14 cellular contexts compared by ENCODE assay signal in genomic region chr4:114326358-114326757, GRCh38.
DNase-seq lines count a peak whose midpoint lies in the region; ATAC-seq and TF ChIP-seq lines count a peak whose summit lies in the region.
"Had no signal": no experiment of that assay in that cellular context is flagged by ENCODE, and none has a peak within 500 bp of the region (broad histone marks: within the 10 kb centered on the region; RNA-seq: fewer than 3 reads in every experiment).

No MANE protein-coding gene starts in this region.

- H3K27ac ChIP-seq in VCaP, result peak overlapping the region; percentile 61
- H3K27ac ChIP-seq: A549, C4-2B had no signal

- no peaks in the 10 kb centered on the region for H3K36me3 Mint-ChIP-seq in endothelial cell (ENCODE audit: low read depth, unreplicated experiment)

- no peaks in the 10 kb centered on the region for H3K9me3 Mint-ChIP-seq in endothelial cell (ENCODE audit: unreplicated experiment)
- H3K9me3 Mint-ChIP-seq: CD4-positive, alpha-beta T cell; GM23338 had no signal

- no peak for ATAC-seq in HG02759 (IDR thresholded peaks at IDR 0.05; ENCODE audit: unreplicated experiment)
- no peak for ATAC-seq in HG03342 (IDR thresholded peaks at IDR 0.05; ENCODE audit: unreplicated experiment)
- ATAC-seq: A549, GM23338 had no signal

- no peaks in the 10 kb centered on the region for H3K27me3 Mint-ChIP-seq in endothelial cell (ENCODE audit: unreplicated experiment)

- DNase-seq in SK-N-DZ (ENCODE audit: low spot score) (peak; percentile 18), endothelial cell (ENCODE audit: low spot score) (no peak)
- no peak for DNase-seq in NK-92 treated with Interleukin-12 subunit alpha and Interleukin-12 subunit beta, amount 100 ng/mL, for 24 hours (lab: John Stamatoyannopoulos, UW)
- DNase-seq: AML-193; Caco-2; CD4-positive, alpha-beta T cell; HCEC 1CT; IMR-90 had no signal

- H3K4me1 Mint-ChIP-seq in endothelial cell (ENCODE audit: unreplicated experiment), result peaks cover 20% of the 10 kb centered on the region
- H3K4me1 Mint-ChIP-seq: GM23338 had no signal

- H3K4me3 Mint-ChIP-seq in endothelial cell (ENCODE audit: unreplicated experiment), result no peak overlapping the region
- H3K4me3 Mint-ChIP-seq: CD4-positive, alpha-beta T cell; GM23338 had no signal

- H3K27ac Mint-ChIP-seq in endothelial cell (ENCODE audit: unreplicated experiment), result peak overlapping the region; percentile 17
- H3K27ac Mint-ChIP-seq: CD4-positive, alpha-beta T cell; GM23338 had no signal

- TF ChIP-seq CTCF in VCaP (conservative IDR thresholded peaks at IDR 0.05), result no peak
- no peak for TF ChIP-seq CTCF in endothelial cell (IDR thresholded peaks at IDR 0.05; ENCODE audit: unreplicated experiment)
